ENCODE assay signal across 8 cellular contexts in the genomic region with DNA sequence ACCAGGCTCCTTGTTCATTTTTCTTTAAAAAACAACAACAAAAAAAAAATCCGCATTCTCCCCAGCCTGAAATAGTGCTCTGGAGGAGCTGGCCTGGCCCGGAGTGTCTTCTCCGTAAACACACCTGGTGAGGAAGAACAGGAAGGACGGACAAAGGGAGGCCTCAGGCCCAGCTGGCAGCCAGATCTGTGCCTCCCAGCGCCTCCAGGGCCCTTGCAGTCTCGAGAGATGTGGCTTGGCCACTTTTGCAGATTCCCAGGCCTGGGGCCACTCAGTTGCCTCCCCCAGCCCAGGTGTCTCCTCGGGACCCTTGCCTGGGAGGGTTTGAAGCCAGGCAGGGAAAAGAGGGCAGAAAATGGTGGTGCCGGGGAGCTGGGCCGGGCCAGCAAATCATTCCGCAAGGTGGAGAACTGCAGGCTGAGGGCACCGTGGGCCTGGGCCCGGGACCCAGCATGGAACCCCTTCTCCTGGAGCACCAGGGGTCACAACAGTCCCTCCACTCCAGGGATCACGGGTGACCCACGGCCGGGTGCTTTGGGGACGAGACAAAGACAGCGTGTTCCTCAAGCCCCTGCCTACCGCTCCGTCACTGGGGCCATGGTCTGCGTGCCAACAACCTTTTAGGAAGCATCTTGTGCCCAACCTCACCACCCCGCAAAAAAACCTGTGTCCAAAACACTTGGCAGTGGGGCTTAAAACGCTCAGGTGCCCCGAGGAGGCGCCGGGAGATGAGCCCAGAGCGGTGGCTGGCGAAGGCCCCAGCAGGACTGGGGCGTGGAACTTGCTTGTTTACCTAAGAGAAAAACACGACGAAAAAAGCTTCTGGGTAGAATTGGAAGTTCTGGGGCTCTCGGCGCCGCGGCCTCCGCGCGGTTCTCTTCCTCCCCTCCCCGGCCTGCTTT.
DNase-seq lines count a peak whose midpoint lies in the region; ATAC-seq and TF ChIP-seq lines count a peak whose summit lies in the region.

No MANE protein-coding gene starts in this region.

- TF ChIP-seq CTCF in foreskin fibroblast (IDR thresholded peaks at IDR 0.05; ENCODE audit: low read depth, low read length): no peak
- TF ChIP-seq CTCF in neutrophil (IDR thresholded peaks at IDR 0.05): no peak

- H3K36me3 ChIP-seq in neutrophil: no peaks in the 10 kb centered on the region

- no peaks in the 10 kb centered on the region for H3K27me3 ChIP-seq in neutrophil

- DNase-seq in activated CD4-positive, alpha-beta T cell treated with anti-CD3 and anti-CD28 coated beads for 48 hours: peak; percentile 38
- no peak for DNase-seq in activated CD4-positive, alpha-beta T cell treated with anti-CD3 and anti-CD28 coated beads for 4 hours
- DNase-seq in activated CD8-positive, alpha-beta memory T cell treated with anti-CD3 and anti-CD28 coated beads, Interleukin-2, amount 50 U/mL, for 48 hours: peak; percentile 71
- peak in 1 of 2 donors; percentile 64 for DNase-seq in foreskin fibroblast
- no peak for DNase-seq in NCI-H1436 treated with DMSO at 0.1 percent for 48 hours (lab: John Stamatoyannopoulos, UW)

- ATAC-seq in GM19328 (IDR thresholded peaks at IDR 0.05; ENCODE audit: unreplicated experiment) (no peak), GM18907 (IDR thresholded peaks at IDR 0.05; ENCODE audit: unreplicated experiment) (no peak)

- no peaks in the 10 kb centered on the region for H3K9me3 ChIP-seq in neutrophil

- H3K4me1 ChIP-seq in neutrophil (ENCODE audit: control insufficient read depth in 1 of 2, insufficient read depth in 1 of 2, low read depth in 1 of 2, low read length in 1 of 2): peaks cover 61 to 69% of the 10 kb centered on the region in 2 experiments

- peak overlapping the region; percentile 69 to 70 for H3K4me3 ChIP-seq in foreskin fibroblast (ENCODE audit: low read depth in 1 of 2, low read length in 2 of 2)
- H3K4me3 ChIP-seq in neutrophil (ENCODE audit: low read depth in 1 of 2, low read length in 1 of 2): peak overlapping the region; percentile 69 to 82

- H3K27ac ChIP-seq in neutrophil: peak overlapping the region; percentile 88

Comparison
In these comparisons a context has a peak if more than half of its experiments do, and no peak if none do; other contexts are left out.
1. DNase-seq: peak in activated CD4-positive, alpha-beta T cell treated with anti-CD3 and anti-CD28 coated beads for 48 hours (single experiment) and activated CD8-positive, alpha-beta memory T cell treated with anti-CD3 and anti-CD28 coated beads, Interleukin-2, amount 50 U/mL, for 48 hours (single experiment); none in activated CD4-positive, alpha-beta T cell treated with anti-CD3 and anti-CD28 coated beads for 4 hours (0 of 2) and NCI-H1436 treated with DMSO at 0.1 percent for 48 hours (single experiment).